In genomic region chr22:26672060-26672471, GRCh38 we compare ENCODE assay signal across 8 cellular contexts. TPM values are rescaled to one million over a fixed set of nuclear protein-coding genes. Genes with fewer than 3 reads are reported as not detected.
DNase-seq lines count a peak whose midpoint lies in the region; ATAC-seq and TF ChIP-seq lines count a peak whose summit lies in the region.

No MANE protein-coding gene starts in this region.

- TF ChIP-seq CTCF in astrocyte of the cerebellum (IDR thresholded peaks at IDR 0.05; ENCODE audit: low read depth, low read length, missing control alignments): no peak

- peak overlapping the region; percentile 8 for H3K4me2 ChIP-seq in mesendoderm (ENCODE audit: low read length)

- no peak overlapping the region for H4K5ac ChIP-seq in mesendoderm (ENCODE audit: low read length)

- peak overlapping the region; percentile 2 for H3K18ac ChIP-seq in mesendoderm (ENCODE audit: low read length)

- peaks cover 24% of the 10 kb centered on the region for H3K36me3 Mint-ChIP-seq in activated CD4-positive, alpha-beta T cell treated with anti-CD3 and anti-CD28 coated beads for 36 hours (ENCODE audit: low read depth)

- H3K9me3 Mint-ChIP-seq in activated CD4-positive, alpha-beta T cell treated with anti-CD3 and anti-CD28 coated beads for 36 hours (ENCODE audit: low read depth): no peaks in the 10 kb centered on the region

- H2BK15ac ChIP-seq in mesendoderm (replicated peaks; ENCODE audit: low read depth): no peak overlapping the region

- H3K4me1 ChIP-seq in mesendoderm (ENCODE audit: control insufficient read depth, low read depth, low read length): peaks cover 8% of the 10 kb centered on the region

- peak overlapping the region; percentile 60 for H3K9ac ChIP-seq in mesendoderm (ENCODE audit: low read length)

- H3K27ac ChIP-seq in mesendoderm (ENCODE audit: low read depth, low read length): peak overlapping the region; percentile 88

- no peaks in the 10 kb centered on the region for H3K79me2 ChIP-seq in mesendoderm (ENCODE audit: control insufficient read depth, insufficient read depth, low read length)

- H3K23ac ChIP-seq in mesendoderm (ENCODE audit: low read length): no peak overlapping the region

- H3K4me3 ChIP-seq in astrocyte of the cerebellum (ENCODE audit: low read depth, low read length): peak overlapping the region; percentile 54
- H3K4me3 ChIP-seq in mesendoderm (ENCODE audit: low read length): no peak overlapping the region

- H2BK120ac ChIP-seq in mesendoderm (ENCODE audit: low read depth, low read length): no peak overlapping the region

- DNase-seq in activated CD4-positive, alpha-beta T cell treated with anti-CD3 and anti-CD28 coated beads for 36 hours: peak; percentile 42
- no peak for DNase-seq in activated CD4-positive, alpha-beta T cell treated with anti-CD3 and anti-CD28 coated beads for 4 hours
- DNase-seq in astrocyte of the cerebellum (ENCODE audit: low read depth) (no peak), mesendoderm (no peak), DMS79 (lab: John Stamatoyannopoulos, UW) (no peak), NCI-H187 treated with DMSO at 0.1 percent for 48 hours (lab: John Stamatoyannopoulos, UW) (no peak)

- H3K36me3 ChIP-seq in mesendoderm (ENCODE audit: control insufficient read depth, insufficient read depth, low read length): no peaks in the 10 kb centered on the region

- no peaks in the 10 kb centered on the region for H3K27me3 Mint-ChIP-seq in activated CD4-positive, alpha-beta T cell treated with anti-CD3 and anti-CD28 coated beads for 36 hours

- peaks cover 60% of the 10 kb centered on the region for H3K4me1 Mint-ChIP-seq in activated CD4-positive, alpha-beta T cell treated with anti-CD3 and anti-CD28 coated beads for 36 hours

- H3K4ac ChIP-seq in mesendoderm (ENCODE audit: low read depth, low read length): no peak overlapping the region

- H3K56ac ChIP-seq in mesendoderm (ENCODE audit: low read length): peak overlapping the region; percentile 82

- peak overlapping the region; percentile 96 for H3K27ac Mint-ChIP-seq in activated CD4-positive, alpha-beta T cell treated with anti-CD3 and anti-CD28 coated beads for 36 hours

- H3K79me1 ChIP-seq in mesendoderm (ENCODE audit: low read length): peaks cover 5% of the 10 kb centered on the region

- no CpG with 5 or more reads among the region's 8 CpGs for WGBS in mesendoderm (ENCODE audit: extremely low coverage, insufficient coverage, low lambda C conversion rate)

- POLR2A ChIA-PET in activated CD4-positive, alpha-beta T cell treated with anti-CD3 and anti-CD28 coated beads for 36 hours (lab: Charles Lee): interaction anchor here (1.1 kb wide), 1 partner anchor 15 kb away, joined by 3 read pairs; the partner anchor contains the start of gene MIAT

- H2AK5ac ChIP-seq in mesendoderm (ENCODE audit: low read length): peak overlapping the region; percentile 61

- H2BK5ac ChIP-seq in mesendoderm (ENCODE audit: low read length): peak overlapping the region; percentile 44

- CTCF ChIA-PET in activated CD4-positive, alpha-beta T cell treated with anti-CD3 and anti-CD28 coated beads for 36 hours (lab: Charles Lee): interaction anchor here (0.6 to 1.0 kb wide), 2 partner anchors 10 to 30 kb away, joined by 3 to 5 read pairs; no protein-coding TSS in a partner anchor

- in situ Hi-C loops in astrocyte of the cerebellum (cut with HindIII; ENCODE audit: low sequenced_read_pairs): no loop called here

- H3K4me3 Mint-ChIP-seq in activated CD4-positive, alpha-beta T cell treated with anti-CD3 and anti-CD28 coated beads for 36 hours: peak overlapping the region; percentile 92

- no peaks in the 10 kb centered on the region for H3K27me3 ChIP-seq in mesendoderm (ENCODE audit: insufficient read depth, low read length, poor library complexity)

- ATAC-seq in activated CD4-positive, alpha-beta T cell treated with anti-CD3 and anti-CD28 coated beads for 36 hours: peak; percentile 10
- ATAC-seq in HG03575 (IDR thresholded peaks at IDR 0.05; ENCODE audit: extremely low read depth, insufficient number of reproducible peaks, low FRiP score, unreplicated experiment) (peak; percentile 2), HG02973 (IDR thresholded peaks at IDR 0.05; ENCODE audit: unreplicated experiment) (no peak)

- H4K8ac ChIP-seq in mesendoderm (ENCODE audit: low read depth, low read length): peak overlapping the region; percentile 17

- intact Hi-C loops in activated CD4-positive, alpha-beta T cell treated with anti-CD3 and anti-CD28 coated beads for 36 hours (cut with DNase I, micrococcal nuclease): loop anchor here (1.0 to 10.0 kb wide), 11 partner anchors 13 to 1605 kb away; partner anchors contain the start of genes HPS4 (in 2 of the 2), SRRD (in 2 of the 2), ASPHD2 (in 1 of the 2) and MN1 (in 1 of the 2)

RNA-seq across cellular contexts. Expression of gene MIAT, which starts 14.7 kb away (rescaled TPM):
- total RNA-seq in activated CD4-positive, alpha-beta T cell treated with anti-CD3 and anti-CD28 coated beads for 36 hours: 10 to 100 TPM; 18.5 to 19.7 TPM
- polyA plus RNA-seq in mesendoderm (2013, experiment 1 of 2): 5.6 TPM
- polyA plus RNA-seq in mesendoderm (2013, experiment 2 of 2): 5.2 TPM

RNA-seq across cellular contexts. Expression of gene CRYBA4, which starts 50.3 kb away (rescaled TPM):
- total RNA-seq in activated CD4-positive, alpha-beta T cell treated with anti-CD3 and anti-CD28 coated beads for 36 hours: not detected
- 0.72 TPM for polyA plus RNA-seq in mesendoderm (2013, experiment 1 of 2)
- polyA plus RNA-seq in mesendoderm (2013, experiment 2 of 2): 0.60 TPM

RNA-seq across cellular contexts. Expression of gene CRYBB1, which starts 54.2 kb away (rescaled TPM):
- not detected for total RNA-seq in activated CD4-positive, alpha-beta T cell treated with anti-CD3 and anti-CD28 coated beads for 36 hours
- 7.3 TPM for polyA plus RNA-seq in mesendoderm (2013, experiment 1 of 2)
- polyA plus RNA-seq in mesendoderm (2013, experiment 2 of 2): 7.5 TPM
